1 cellular context compared by ENCODE assay signal in the genomic region with DNA sequence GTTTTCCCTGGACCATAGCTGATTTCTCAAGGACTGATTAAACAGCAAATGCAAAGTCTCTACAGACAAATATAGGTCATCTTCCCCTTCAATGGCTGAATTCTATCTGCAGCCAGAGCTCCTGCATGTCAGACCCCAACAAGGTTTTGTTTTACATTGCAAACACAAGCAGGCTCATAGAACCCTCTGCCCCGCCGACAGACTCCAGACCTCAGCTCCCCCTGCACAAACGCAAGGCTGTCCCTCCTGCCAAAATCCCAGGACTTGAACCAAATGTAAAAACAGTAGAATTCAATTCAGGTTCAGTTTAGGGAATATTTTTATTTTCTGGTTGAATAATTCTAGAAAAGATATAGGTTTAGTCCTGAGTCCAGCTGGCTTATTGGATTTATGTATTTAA.
TF ChIP-seq lines count a peak whose summit lies in the region.

No MANE protein-coding gene starts in this region.

TF ChIP-seq in WTC11, 78 proteins besides CTCF, POLR2A, EP300 and RAD21 (continued from another document):
- TF ChIP-seq MAX (CRISPR knock-in tag; IDR thresholded peaks at IDR 0.05): no peak
- TF ChIP-seq, protein P1, sequence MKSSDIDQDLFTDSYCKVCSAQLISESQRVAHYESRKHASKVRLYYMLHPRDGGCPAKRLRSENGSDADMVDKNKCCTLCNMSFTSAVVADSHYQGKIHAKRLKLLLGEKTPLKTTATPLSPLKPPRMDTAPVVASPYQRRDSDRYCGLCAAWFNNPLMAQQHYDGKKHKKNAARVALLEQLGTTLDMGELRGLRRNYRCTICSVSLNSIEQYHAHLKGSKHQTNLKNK (CRISPR knock-in tag; IDR thresholded peaks at IDR 0.05): no peak
